Comparison of ENCODE assay signal across 8 cellular contexts in the genomic region with DNA sequence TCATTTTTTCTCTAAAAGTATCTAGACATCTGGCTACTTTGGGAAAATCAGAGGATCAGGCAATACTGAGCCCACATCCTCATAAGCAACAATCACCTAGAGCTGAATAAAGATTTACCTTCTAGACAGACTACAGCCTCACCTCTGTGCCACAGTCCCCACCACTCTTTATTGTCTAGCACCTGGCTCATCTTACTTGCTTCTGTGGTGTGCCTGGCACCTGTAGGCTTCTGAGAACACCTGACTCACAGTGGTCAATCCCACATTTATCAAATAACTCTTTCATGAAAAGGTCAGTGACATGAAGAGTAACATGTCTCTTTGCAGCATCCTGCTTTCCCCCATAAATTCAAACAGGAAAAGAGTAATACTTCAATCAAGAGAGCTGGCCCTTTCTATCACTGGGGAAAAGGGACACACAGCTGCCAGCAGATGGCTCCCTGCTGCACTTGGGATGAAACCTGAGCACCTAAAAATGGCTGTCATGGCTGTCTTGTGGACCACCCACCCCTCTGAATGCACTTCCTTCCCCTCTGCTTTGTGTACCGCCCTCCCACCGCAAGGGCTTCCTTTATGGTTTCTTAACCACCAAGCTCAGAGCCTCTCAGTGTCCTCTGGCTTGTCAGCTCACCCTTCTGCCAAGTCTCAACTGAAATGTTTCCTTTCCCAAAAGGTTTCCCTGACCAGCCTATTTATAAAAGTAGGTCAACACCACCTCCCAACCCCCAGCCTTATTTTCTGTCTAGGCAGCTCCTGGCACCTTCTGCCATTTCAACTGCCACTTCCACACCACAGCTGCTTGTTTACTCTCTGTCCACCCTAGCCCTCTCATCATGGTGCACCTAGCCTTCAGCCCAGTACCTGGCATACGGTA. TPM values are rescaled to one million over a fixed set of nuclear protein-coding genes. Genes with fewer than 3 reads are reported as not detected.
DNase-seq lines count a peak whose midpoint lies in the region; ATAC-seq and TF ChIP-seq lines count a peak whose summit lies in the region.

No MANE protein-coding gene starts in this region.

- peaks cover 29% of the 10 kb centered on the region for H3K4me1 ChIP-seq in SJSA1 (replicated peaks)
- peaks cover 0 to 20% of the 10 kb centered on the region in 2 donors for H3K4me1 ChIP-seq in right atrium auricular region
- H3K4me1 ChIP-seq in spleen: peaks cover 6 to 31% (median 16%) of the 10 kb centered on the region in 6 donors

- TF ChIP-seq CTCF in right atrium auricular region (IDR thresholded peaks at IDR 0.05): peak; percentile 33 to 66
- TF ChIP-seq CTCF in spleen (IDR thresholded peaks at IDR 0.05 in 8 of 11, conservative IDR thresholded peaks at IDR 0.05 in 3 of 11): peak; percentile 35 to 74 (median 57)

- H3K4me3 ChIP-seq in H7 (ENCODE audit: insufficient read depth, low read depth, low read length) (no peak overlapping the region), SJSA1 (no peak overlapping the region), right atrium auricular region (no peak overlapping the region), spleen (no peak overlapping the region)

- peaks cover 25 to 33% of the 10 kb centered on the region in 2 donors for H3K36me3 Mint-ChIP-seq in activated naive CD4-positive, alpha-beta T cell treated with anti-CD3 and anti-CD28 coated beads, Interleukin-2, amount 50 U/mL, for 72 hours

- H3K27me3 ChIP-seq in H7 (ENCODE audit: control insufficient read depth, insufficient read depth, low read length) (no peaks in the 10 kb centered on the region), SJSA1 (replicated peaks) (no peaks in the 10 kb centered on the region), right atrium auricular region (no peaks in the 10 kb centered on the region), spleen (replicated peaks in 1 of 7) (no peaks in the 10 kb centered on the region)

- peak overlapping the region; percentile 85 to 94 for H3K27ac Mint-ChIP-seq in activated naive CD4-positive, alpha-beta T cell treated with anti-CD3 and anti-CD28 coated beads, Interleukin-2, amount 50 U/mL, for 72 hours

- WGBS in spleen, 5 donors: 11 to 21% (median 14%) methylated on average over 3 of the region's 3 CpGs

- DNase-seq in AG20443 (ENCODE audit: low spot score) (peak; percentile 52), H7 (peak; percentile 85), SJSA1 (ENCODE audit: low read depth in 1 of 2, low spot score in 2 of 2) (peak; percentile 59 to 80), right atrium auricular region (ENCODE audit: low spot score) (no peak), spleen (peak; percentile 84), OCI-M2 (lab: John Stamatoyannopoulos, UW; ENCODE audit: unreplicated experiment) (no peak)
- peak in 1 of 2 donors; percentile 37 for DNase-seq in activated naive CD4-positive, alpha-beta T cell treated with anti-CD3 and anti-CD28 coated beads, Interleukin-2, amount 50 U/mL, for 72 hours (ENCODE audit: low spot score in 2 of 2)

- ATAC-seq in activated naive CD4-positive, alpha-beta T cell treated with anti-CD3 and anti-CD28 coated beads, Interleukin-2, amount 50 U/mL, for 72 hours: peak; percentile 79 to 84
- no peak for ATAC-seq in GM19328 (IDR thresholded peaks at IDR 0.05; ENCODE audit: unreplicated experiment)

- no peaks in the 10 kb centered on the region for H3K9me3 Mint-ChIP-seq in activated naive CD4-positive, alpha-beta T cell treated with anti-CD3 and anti-CD28 coated beads, Interleukin-2, amount 50 U/mL, for 72 hours

- no peak for TF ChIP-seq POLR2A in spleen (IDR thresholded peaks at IDR 0.05)

- H3K9me3 ChIP-seq in SJSA1 (replicated peaks) (no peaks in the 10 kb centered on the region), right atrium auricular region (no peaks in the 10 kb centered on the region), spleen (no peaks in the 10 kb centered on the region)

- intact Hi-C loops in spleen (cut with DNase I; ENCODE audit: low total_unique reads): no loop called here

- 0 out of 2 replicates have a peak overlapping the region, but pooled peaks have one; percentile 8 for H3K27ac ChIP-seq in SJSA1
- peak overlapping the region; percentile 72 to 80 for H3K27ac ChIP-seq in right atrium auricular region
- peak overlapping the region in 5 of 8 donors; percentile 39 to 75 (median 52) for H3K27ac ChIP-seq in spleen

- H3K36me3 ChIP-seq in H7 (replicated peaks; ENCODE audit: control insufficient read depth, insufficient read depth, low read length) (peaks cover 35% of the 10 kb centered on the region), SJSA1 (peaks cover 82% of the 10 kb centered on the region), right atrium auricular region (peaks cover 90% of the 10 kb centered on the region), spleen (peaks cover 0 to 100% (median 99%) of the 10 kb centered on the region in 6 donors)

RNA-seq across cellular contexts. Expression of a gene that starts 9.3 kb away (rescaled TPM):
- total RNA-seq in H7 (2014; rRNA removed; shearing (Covaris generic)): 22.2 and 22.8 TPM in 2 replicates
- 25.3 and 29.5 TPM in 2 replicates for total RNA-seq in SJSA1 (2014; rRNA removed; shearing (Covaris generic))
- total RNA-seq in activated naive CD4-positive, alpha-beta T cell treated with anti-CD3 and anti-CD28 coated beads, Interleukin-2, amount 50 U/mL, for 72 hours: 10 to 100 TPM; 45.5 to 49.3 TPM
- total RNA-seq in right atrium auricular region: 10 to 100 TPM; 15.4 TPM
- 10 to 100 TPM; 30.5 to 46.3 (median 42.2) TPM for total RNA-seq in spleen
- polyA plus RNA-seq in spleen: 10 to 100 TPM; 21.5 to 32.1 (median 27.3) TPM

RNA-seq across cellular contexts. Expression of a gene that starts 19.2 kb away (rescaled TPM):
- 25.9 and 32.9 TPM in 2 replicates for total RNA-seq in H7 (2014; rRNA removed; shearing (Covaris generic))
- total RNA-seq in SJSA1 (2014; rRNA removed; shearing (Covaris generic)): 39.6 and 76.4 TPM in 2 replicates
- total RNA-seq in activated naive CD4-positive, alpha-beta T cell treated with anti-CD3 and anti-CD28 coated beads, Interleukin-2, amount 50 U/mL, for 72 hours: 10 to 100 TPM; 18.6 to 27.4 TPM
- 10 to 100 TPM; 20.4 to 25.0 TPM for total RNA-seq in right atrium auricular region
- total RNA-seq in spleen: 10 to 100 TPM; 16.4 to 21.1 (median 19.2) TPM
- polyA plus RNA-seq in spleen: 10 to 100 TPM in 2 of 3 donors, 1 to 10 TPM in 1; 9.9 to 13.9 (median 12.6) TPM

RNA-seq across cellular contexts. Expression of a gene that starts 19.3 kb away (rescaled TPM):
- 43.1 and 63.0 TPM in 2 replicates for total RNA-seq in H7 (2014; rRNA removed; shearing (Covaris generic))
- total RNA-seq in SJSA1 (2014; rRNA removed; shearing (Covaris generic)): 28.9 and 29.5 TPM in 2 replicates
- 10 to 100 TPM; 51.3 to 62.6 TPM for total RNA-seq in activated naive CD4-positive, alpha-beta T cell treated with anti-CD3 and anti-CD28 coated beads, Interleukin-2, amount 50 U/mL, for 72 hours
- total RNA-seq in right atrium auricular region: 10 to 100 TPM in 1 of 2 donors, 1 to 10 TPM in 1; 6.8 to 10.8 TPM
- total RNA-seq in spleen: 10 to 100 TPM; 34.0 to 56.6 (median 41.8) TPM
- polyA plus RNA-seq in spleen: 10 to 100 TPM; 15.2 to 23.9 (median 18.8) TPM

Comparison
In these comparisons a context has a peak if more than half of its experiments do, and no peak if none do; other contexts are left out.
1. DNase-seq: peak in AG20443 (single experiment), H7 (single experiment), SJSA1 (2 of 2) and spleen (single experiment); none in right atrium auricular region (single experiment) and OCI-M2 (single experiment).
2. H3K27ac ChIP-seq: peak in every context shown above with its lines; median percentile 76 in right atrium auricular region; 52 in spleen; 8 in SJSA1.